ENCODE assay signal across 15 cellular contexts in the genomic region with DNA sequence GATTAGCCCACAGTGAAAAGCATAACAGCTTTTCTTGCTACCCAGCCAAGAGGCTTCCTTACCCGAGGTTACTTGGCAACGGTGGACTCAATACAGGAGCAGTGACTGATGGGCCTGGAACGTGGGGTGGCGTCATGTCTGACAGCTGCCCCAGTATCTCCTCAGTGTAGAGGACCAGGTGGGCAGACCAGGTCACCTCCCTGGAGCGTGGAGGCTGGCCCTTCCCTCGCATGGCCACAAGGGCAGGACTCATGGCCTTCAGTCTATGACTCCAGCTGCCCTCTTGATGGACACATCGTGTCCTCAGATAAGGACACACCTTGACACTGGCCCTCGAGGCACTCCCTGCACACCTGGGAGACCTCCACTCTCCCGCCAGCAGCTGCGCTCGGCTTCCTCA.
"Had no signal": no experiment of that assay in that cellular context is flagged by ENCODE, and none has a peak within 500 bp of the region (broad histone marks: within the 10 kb centered on the region; RNA-seq: fewer than 3 reads in every experiment).

No MANE protein-coding gene starts in this region.

- H3K27ac ChIP-seq: adrenal gland, dorsolateral prefrontal cortex, thyroid gland, WERI-Rb-1 had no signal

- ATAC-seq: activated CD8-positive, alpha-beta memory T cell treated with anti-CD3 and anti-CD28 coated beads, Interleukin-2, amount 10 ng/mL, durations not matched to agents 7 days and 5 days; stimulated activated memory B cell treated with anti-CD40 and anti-IgM and Interleukin-4, amounts not matched to agents 10 μg/mL and 1 μg/mL and 100 μg/mL, for 72 hours had no signal

- H3K36me3 ChIP-seq: adrenal gland, thyroid gland, WERI-Rb-1 had no signal

- H3K27me3 ChIP-seq: adrenal gland, dorsolateral prefrontal cortex, thyroid gland had no signal

- H3K4me1 ChIP-seq: adrenal gland, thyroid gland had no signal

- H3K4me3 ChIP-seq: adrenal gland, dorsolateral prefrontal cortex, lung, thyroid gland had no signal

- DNase-seq: activated CD4-positive, alpha-beta memory T cell treated with anti-CD3 and anti-CD28 coated beads for 36 hours; activated CD8-positive, alpha-beta memory T cell treated with anti-CD3 and anti-CD28 coated beads, Interleukin-2, amount 10 ng/mL, durations not matched to agents 7 days and 5 days; activated effector memory CD4-positive, alpha-beta T cell treated with Interleukin-2 at 50 U/mL for 16 hours; activated T-cell treated with anti-CD3 and anti-CD28 coated beads, Interleukin-2, amount 50 U/mL, for 1 hour; dorsolateral prefrontal cortex; endodermal cell; erythroblast; midbrain; retina; stimulated activated CD4-positive, alpha-beta T cell treated with anti-CD3 and anti-CD28 coated beads, Interleukin-2, amount 100 ng/mL, for 48 hours; thyroid gland; WERI-Rb-1 had no signal

- H3K9me3 ChIP-seq: adrenal gland, thyroid gland had no signal
